ENCODE assay signal across 9 cellular contexts in the genomic region with DNA sequence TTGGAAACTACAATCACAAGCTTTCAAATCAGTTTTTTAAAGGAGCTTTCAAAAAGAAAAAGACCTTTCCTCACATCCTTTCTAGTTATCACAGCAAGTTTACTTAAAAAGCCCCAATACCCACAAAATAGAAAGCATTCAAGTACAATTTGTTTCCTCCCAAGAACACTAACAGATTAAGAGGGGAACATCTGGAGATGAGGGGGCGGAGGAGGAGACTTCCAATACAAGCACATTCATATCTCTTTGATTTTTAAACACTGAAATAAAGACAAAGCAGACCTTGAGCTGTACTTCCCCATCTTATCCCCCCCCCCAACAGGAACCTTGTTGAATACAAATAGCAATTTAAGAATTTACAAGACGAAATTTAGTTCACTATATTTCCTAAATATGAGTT. TPM values are rescaled to one million over a fixed set of nuclear protein-coding genes. Genes with fewer than 3 reads are reported as not detected.
DNase-seq lines count a peak whose midpoint lies in the region; ATAC-seq and TF ChIP-seq lines count a peak whose summit lies in the region.
"Had no signal": no experiment of that assay in that cellular context is flagged by ENCODE, and none has a peak within 500 bp of the region (broad histone marks: within the 10 kb centered on the region; RNA-seq: fewer than 3 reads in every experiment).

No MANE protein-coding gene starts in this region.

- no peaks in the 10 kb centered on the region for H3K27me3 Mint-ChIP-seq in activated naive CD4-positive, alpha-beta T cell treated with anti-CD3 and anti-CD28 coated beads, Interleukin-2, amount 50 U/mL, for 24 hours

- peak overlapping the region; percentile 57 for H3K27ac Mint-ChIP-seq in activated naive CD4-positive, alpha-beta T cell treated with anti-CD3 and anti-CD28 coated beads, Interleukin-2, amount 50 U/mL, for 24 hours

- TF ChIP-seq CTCF in ascending aorta (IDR thresholded peaks at IDR 0.05) (no peak), lower lobe of right lung (IDR thresholded peaks at IDR 0.05) (no peak), upper lobe of right lung (IDR thresholded peaks at IDR 0.05) (no peak)

- H3K36me3 ChIP-seq in ascending aorta: peaks cover 0 to 5% of the 10 kb centered on the region in 2 donors
- H3K36me3 ChIP-seq in lower lobe of right lung: no peaks in the 10 kb centered on the region
- no peaks in the 10 kb centered on the region for H3K36me3 ChIP-seq in upper lobe of right lung

- H3K9me3 Mint-ChIP-seq in activated naive CD4-positive, alpha-beta T cell treated with anti-CD3 and anti-CD28 coated beads, Interleukin-2, amount 50 U/mL, for 24 hours: no peaks in the 10 kb centered on the region

- DNase-seq in activated naive CD4-positive, alpha-beta T cell treated with anti-CD3 and anti-CD28 coated beads, Interleukin-2, amount 50 U/mL, for 16 hours: no peak
- DNase-seq in ascending aorta (ENCODE audit: low spot score in 2 of 2) (no peak), lower lobe of right lung (no peak), upper lobe of right lung (no peak), EL (no peak), germinal center (ENCODE audit: low spot score) (no peak)
- DNase-seq: NCI-H226 had no signal

- peak overlapping the region; percentile 100 for H3K4me3 Mint-ChIP-seq in activated naive CD4-positive, alpha-beta T cell treated with anti-CD3 and anti-CD28 coated beads, Interleukin-2, amount 50 U/mL, for 24 hours

- H3K27me3 ChIP-seq in ascending aorta (no peaks in the 10 kb centered on the region), lower lobe of right lung (ENCODE audit: low read depth) (no peaks in the 10 kb centered on the region), upper lobe of right lung (no peaks in the 10 kb centered on the region)

- H3K4me1 ChIP-seq in ascending aorta (peaks cover 0 to 35% of the 10 kb centered on the region in 2 donors), lower lobe of right lung (peaks cover 61% of the 10 kb centered on the region), upper lobe of right lung (peaks cover 42% of the 10 kb centered on the region)

- H3K36me3 Mint-ChIP-seq in activated naive CD4-positive, alpha-beta T cell treated with anti-CD3 and anti-CD28 coated beads, Interleukin-2, amount 50 U/mL, for 24 hours: peaks cover 16% of the 10 kb centered on the region

- peaks cover 51% of the 10 kb centered on the region for H3K4me1 Mint-ChIP-seq in activated naive CD4-positive, alpha-beta T cell treated with anti-CD3 and anti-CD28 coated beads, Interleukin-2, amount 50 U/mL, for 24 hours

- H3K9me3 ChIP-seq in ascending aorta: no peaks in the 10 kb centered on the region
- no peaks in the 10 kb centered on the region for H3K9me3 ChIP-seq in lower lobe of right lung
- H3K9me3 ChIP-seq in upper lobe of right lung: no peaks in the 10 kb centered on the region

- intact Hi-C loops in ascending aorta (cut with DNase I): loop anchor here (2.0 kb wide), 1 partner anchor 31 kb away; no protein-coding TSS in a partner anchor
- intact Hi-C loops in lower lobe of right lung (cut with DNase I): no loop called here
- intact Hi-C loops in upper lobe of right lung (cut with DNase I): no loop called here

- peak overlapping the region; percentile 72 to 85 for H3K4me3 ChIP-seq in ascending aorta
- peak overlapping the region; percentile 89 for H3K4me3 ChIP-seq in lower lobe of right lung
- H3K4me3 ChIP-seq in upper lobe of right lung: peak overlapping the region; percentile 93

- ATAC-seq in lower lobe of right lung (no peak), upper lobe of right lung (no peak), GM18907 (IDR thresholded peaks at IDR 0.05; ENCODE audit: unreplicated experiment) (no peak)

- H3K27ac ChIP-seq in ascending aorta (peak overlapping the region; percentile 88 to 92), lower lobe of right lung (no peak overlapping the region), upper lobe of right lung (peak overlapping the region; percentile 96)

RNA-seq across cellular contexts. Expression of a gene that starts 2.0 kb away (rescaled TPM):
- total RNA-seq in ascending aorta (261 TPM), lower lobe of right lung (383 TPM), upper lobe of right lung (393 TPM)

RNA-seq across cellular contexts. Expression of a gene that starts 58.0 kb away (rescaled TPM):
- 83.4 TPM for total RNA-seq in ascending aorta
- total RNA-seq in lower lobe of right lung: 66.2 TPM
- 81.3 TPM for total RNA-seq in upper lobe of right lung
